Comparison of ENCODE assay signal across 1 cellular context in the genomic region with DNA sequence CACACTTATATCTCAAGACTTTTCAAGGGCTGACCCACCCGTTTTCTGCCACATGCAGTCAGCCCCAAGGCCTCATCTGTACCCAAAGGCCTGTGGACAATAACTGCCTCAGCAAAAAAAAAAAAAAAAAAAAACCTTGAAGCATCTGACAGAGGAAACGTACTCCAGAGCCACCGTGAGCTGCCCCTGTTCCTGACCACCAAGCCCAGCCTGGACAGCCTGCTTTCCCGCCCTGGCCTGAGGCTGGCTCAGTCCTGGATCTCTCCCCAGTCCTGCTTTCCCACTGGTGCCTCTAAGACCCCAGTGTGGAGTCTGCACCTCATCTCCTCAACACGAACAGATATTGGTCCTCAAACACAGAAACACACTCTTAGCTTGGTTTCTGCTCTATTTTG.
TF ChIP-seq lines count a peak whose summit lies in the region.

No MANE protein-coding gene starts in this region.

TF ChIP-seq in K562, 482 proteins besides CTCF, POLR2A, EP300 and RAD21 (continued from another document):
- TF ChIP-seq SUPT5H (IDR thresholded peaks at IDR 0.05): no peak
- TF ChIP-seq DIDO1 (tag; IDR thresholded peaks at IDR 0.05; ENCODE audit: low read depth): no peak
- no peak for TF ChIP-seq ATF3 (IDR thresholded peaks at IDR 0.05)
- TF ChIP-seq ATF3 (CRISPR knock-in tag; conservative IDR thresholded peaks at IDR 0.05): no peak
